10 cellular contexts compared by ENCODE assay signal in genomic region chr19:50649433-50650391, GRCh38. TPM values are rescaled to one million over a fixed set of nuclear protein-coding genes. Genes with fewer than 3 reads are reported as not detected.
DNase-seq lines count a peak whose midpoint lies in the region; ATAC-seq, FAIRE-seq and TF ChIP-seq lines count a peak whose summit lies in the region.
"Had no signal": no experiment of that assay in that cellular context is flagged by ENCODE, and none has a peak within 500 bp of the region (broad histone marks: within the 10 kb centered on the region; RNA-seq: fewer than 3 reads in every experiment).

C19orf81 (plus strand) TSS chr19:50649445; CDS start chr19:50649445, 0 bp downstream.

- no peaks in the 10 kb centered on the region for H3K4me1 Mint-ChIP-seq in activated naive CD4-positive, alpha-beta T cell treated with anti-CD3 and anti-CD28 coated beads for 36 hours (ENCODE audit: low read depth)

- no peak within 1 kb of the TSS for H3K4me3 Mint-ChIP-seq in activated naive CD4-positive, alpha-beta T cell treated with anti-CD3 and anti-CD28 coated beads for 36 hours

- CTCF ChIA-PET in activated naive CD4-positive, alpha-beta T cell treated with anti-CD3 and anti-CD28 coated beads for 36 hours (lab: Charles Lee): no interaction called here

- H3K27me3 Mint-ChIP-seq in activated naive CD4-positive, alpha-beta T cell treated with anti-CD3 and anti-CD28 coated beads for 36 hours (ENCODE audit: low read depth): peaks cover 44% of the 10 kb centered on the region

- no peak within 1 kb of the TSS for H3K27ac Mint-ChIP-seq in activated naive CD4-positive, alpha-beta T cell treated with anti-CD3 and anti-CD28 coated beads for 36 hours

- intact Hi-C loops in activated naive CD4-positive, alpha-beta T cell treated with anti-CD3 and anti-CD28 coated beads for 36 hours (cut with micrococcal nuclease): loop anchor here (10.0 kb wide), 1 partner anchor 285 kb away; the partner anchor contains the start of gene NAPSA

- H3K9me3 Mint-ChIP-seq in activated naive CD4-positive, alpha-beta T cell treated with anti-CD3 and anti-CD28 coated beads for 36 hours: no peaks in the 10 kb centered on the region

- ATAC-seq in stimulated activated naive CD8-positive, alpha-beta T cell treated with anti-CD3 and anti-CD28 coated beads, Interleukin-15, Interleukin-2, amounts not matched to agents 100 U/mL and 50 U/mL, for 24 hours: peak; percentile 32

- no peak within 1 kb of the TSS for H3K4me3 ChIP-seq in NB4 (ENCODE audit: low read depth, low read length)

- peak; percentile 17 for DNase-seq in activated naive CD4-positive, alpha-beta T cell treated with anti-CD3 and anti-CD28 coated beads for 36 hours
- no peak for DNase-seq in activated naive CD4-positive, alpha-beta T cell (lab: John Stamatoyannopoulos, UW)
- DNase-seq in NB4 (ENCODE audit: low read depth) (peak; percentile 33), cerebellum (ENCODE audit: low spot score) (peak; percentile 56), SKM-1 treated with dmso at 0.1 percent for 144 hours (lab: John Stamatoyannopoulos, UW; ENCODE audit: unreplicated experiment) (no peak), GM03348 (ENCODE audit: low spot score) (no peak), frontal cortex (ENCODE audit: low spot score in 2 of 2) (no peak)
- DNase-seq in stimulated activated naive CD8-positive, alpha-beta T cell treated with anti-CD3 and anti-CD28 coated beads, Interleukin-15, Interleukin-2, amounts not matched to agents 100 U/mL and 50 U/mL, for 24 hours: no peak
- DNase-seq: activated CD8-positive, alpha-beta memory T cell treated with anti-CD3 and anti-CD28 coated beads, Interleukin-2, amount 50 U/mL, for 48 hours; NCI-H1436 treated with DMSO at 0.1 percent for 48 hours had no signal

- H3K36me3 Mint-ChIP-seq in activated naive CD4-positive, alpha-beta T cell treated with anti-CD3 and anti-CD28 coated beads for 36 hours (ENCODE audit: low read depth): no peaks in the 10 kb centered on the region

- no peak for TF ChIP-seq POLR2A in NB4 (IDR thresholded peaks at IDR 0.05; ENCODE audit: extremely low read depth, insufficient read length)

- no peak for TF ChIP-seq CTCF in NB4 (IDR thresholded peaks at IDR 0.05; ENCODE audit: low read depth, low read length)

- no peak for FAIRE-seq in frontal cortex (lab: Jason Lieb, UNC)

RNA-seq across cellular contexts. Expression of gene C19orf81, which starts in this region (rescaled TPM):
- 1 to 10 TPM; 1.5 to 1.7 TPM for total RNA-seq in activated naive CD4-positive, alpha-beta T cell treated with anti-CD3 and anti-CD28 coated beads for 36 hours
- 2.1 TPM for total RNA-seq in cerebellum
- total RNA-seq in frontal cortex: not detected

Comparison
In these comparisons a context has a peak if more than half of its experiments do, and no peak if none do; other contexts are left out.
1. DNase-seq: peak in activated naive CD4-positive, alpha-beta T cell treated with anti-CD3 and anti-CD28 coated beads for 36 hours (single experiment), NB4 (single experiment) and cerebellum (single experiment); none in activated naive CD4-positive, alpha-beta T cell (0 of 4), stimulated activated naive CD8-positive, alpha-beta T cell treated with anti-CD3 and anti-CD28 coated beads, Interleukin-15, Interleukin-2, amounts not matched to agents 100 U/mL and 50 U/mL, for 24 hours (single experiment), SKM-1 treated with dmso at 0.1 percent for 144 hours (single experiment), GM03348 (single experiment) and frontal cortex (0 of 2).